1 cellular context compared by ENCODE assay signal in genomic region chr12:30696103-30696408, GRCh38.
A peak's percentile ranks its signal among the peaks of the same experiment; 100 is the strongest.
TF ChIP-seq lines count a peak whose summit lies in the region.

No MANE protein-coding gene starts in this region.

TF ChIP-seq in HepG2, 621 proteins besides CTCF, POLR2A, EP300 and RAD21 (continued from another document and continues in another):
- TF ChIP-seq, protein P1, sequence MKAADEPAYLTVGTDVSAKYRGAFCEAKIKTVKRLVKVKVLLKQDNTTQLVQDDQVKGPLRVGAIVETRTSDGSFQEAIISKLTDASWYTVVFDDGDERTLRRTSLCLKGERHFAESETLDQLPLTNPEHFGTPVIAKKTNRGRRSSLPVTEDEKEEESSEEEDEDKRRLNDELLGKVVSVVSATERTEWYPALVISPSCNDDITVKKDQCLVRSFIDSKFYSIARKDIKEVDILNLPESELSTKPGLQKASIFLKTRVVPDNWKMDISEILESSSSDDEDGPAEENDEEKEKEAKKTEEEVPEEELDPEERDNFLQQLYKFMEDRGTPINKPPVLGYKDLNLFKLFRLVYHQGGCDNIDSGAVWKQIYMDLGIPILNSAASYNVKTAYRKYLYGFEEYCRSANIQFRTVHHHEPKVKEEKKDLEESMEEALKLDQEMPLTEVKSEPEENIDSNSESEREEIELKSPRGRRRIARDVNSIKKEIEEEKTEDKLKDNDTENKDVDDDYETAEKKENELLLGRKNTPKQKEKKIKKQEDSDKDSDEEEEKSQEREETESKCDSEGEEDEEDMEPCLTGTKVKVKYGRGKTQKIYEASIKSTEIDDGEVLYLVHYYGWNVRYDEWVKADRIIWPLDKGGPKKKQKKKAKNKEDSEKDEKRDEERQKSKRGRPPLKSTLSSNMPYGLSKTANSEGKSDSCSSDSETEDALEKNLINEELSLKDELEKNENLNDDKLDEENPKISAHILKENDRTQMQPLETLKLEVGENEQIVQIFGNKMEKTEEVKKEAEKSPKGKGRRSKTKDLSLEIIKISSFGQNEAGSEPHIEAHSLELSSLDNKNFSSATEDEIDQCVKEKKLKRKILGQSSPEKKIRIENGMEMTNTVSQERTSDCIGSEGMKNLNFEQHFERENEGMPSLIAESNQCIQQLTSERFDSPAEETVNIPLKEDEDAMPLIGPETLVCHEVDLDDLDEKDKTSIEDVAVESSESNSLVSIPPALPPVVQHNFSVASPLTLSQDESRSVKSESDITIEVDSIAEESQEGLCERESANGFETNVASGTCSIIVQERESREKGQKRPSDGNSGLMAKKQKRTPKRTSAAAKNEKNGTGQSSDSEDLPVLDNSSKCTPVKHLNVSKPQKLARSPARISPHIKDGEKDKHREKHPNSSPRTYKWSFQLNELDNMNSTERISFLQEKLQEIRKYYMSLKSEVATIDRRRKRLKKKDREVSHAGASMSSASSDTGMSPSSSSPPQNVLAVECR (CRISPR knock-in tag; IDR thresholded peaks at IDR 0.05; ENCODE audit: borderline replicate concordance): no peak
- no peak for TF ChIP-seq MXD4 (CRISPR knock-in tag; IDR thresholded peaks at IDR 0.05)
- TF ChIP-seq ZNF335 (CRISPR knock-in tag; IDR thresholded peaks at IDR 0.05): no peak
- no peak for TF ChIP-seq TBX2 (CRISPR knock-in tag; IDR thresholded peaks at IDR 0.05; ENCODE audit: borderline replicate concordance)
- TF ChIP-seq RCOR2 (CRISPR knock-in tag; IDR thresholded peaks at IDR 0.05): no peak
- TF ChIP-seq ARNT (IDR thresholded peaks at IDR 0.05): no peak
- no peak for TF ChIP-seq HHEX (CRISPR knock-in tag; IDR thresholded peaks at IDR 0.05)
- TF ChIP-seq GFI1 (CRISPR knock-in tag; IDR thresholded peaks at IDR 0.05; ENCODE audit: borderline replicate concordance): 0 out of 2 replicates have a peak, but pooled peaks have one; percentile 7
- no peak for TF ChIP-seq ZSCAN22 (CRISPR knock-in tag; IDR thresholded peaks at IDR 0.05)
- TF ChIP-seq ZNF17 (CRISPR knock-in tag; IDR thresholded peaks at IDR 0.05): no peak
- no peak for TF ChIP-seq SMAD9 (CRISPR knock-in tag; IDR thresholded peaks at IDR 0.05)
- TF ChIP-seq RORA (CRISPR knock-in tag; IDR thresholded peaks at IDR 0.05): no peak
- TF ChIP-seq ZNF747 (CRISPR knock-in tag; IDR thresholded peaks at IDR 0.05; ENCODE audit: borderline replicate concordance): no peak
- TF ChIP-seq ZNF766 (CRISPR knock-in tag; IDR thresholded peaks at IDR 0.05; ENCODE audit: borderline replicate concordance): no peak
- peak; percentile 8; the same call in 1 of the 2 replicates for TF ChIP-seq GLI4 (CRISPR knock-in tag; IDR thresholded peaks at IDR 0.05; ENCODE audit: borderline replicate concordance)
- no peak for TF ChIP-seq RBAK (CRISPR knock-in tag; IDR thresholded peaks at IDR 0.05)
- TF ChIP-seq, protein P2, sequence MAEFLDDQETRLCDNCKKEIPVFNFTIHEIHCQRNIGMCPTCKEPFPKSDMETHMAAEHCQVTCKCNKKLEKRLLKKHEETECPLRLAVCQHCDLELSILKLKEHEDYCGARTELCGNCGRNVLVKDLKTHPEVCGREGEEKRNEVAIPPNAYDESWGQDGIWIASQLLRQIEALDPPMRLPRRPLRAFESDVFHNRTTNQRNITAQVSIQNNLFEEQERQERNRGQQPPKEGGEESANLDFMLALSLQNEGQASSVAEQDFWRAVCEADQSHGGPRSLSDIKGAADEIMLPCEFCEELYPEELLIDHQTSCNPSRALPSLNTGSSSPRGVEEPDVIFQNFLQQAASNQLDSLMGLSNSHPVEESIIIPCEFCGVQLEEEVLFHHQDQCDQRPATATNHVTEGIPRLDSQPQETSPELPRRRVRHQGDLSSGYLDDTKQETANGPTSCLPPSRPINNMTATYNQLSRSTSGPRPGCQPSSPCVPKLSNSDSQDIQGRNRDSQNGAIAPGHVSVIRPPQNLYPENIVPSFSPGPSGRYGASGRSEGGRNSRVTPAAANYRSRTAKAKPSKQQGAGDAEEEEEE (CRISPR knock-in tag; IDR thresholded peaks at IDR 0.05; ENCODE audit: borderline replicate concordance): no peak
- no peak for TF ChIP-seq NKX3-1 (CRISPR knock-in tag; IDR thresholded peaks at IDR 0.05)
- no peak for TF ChIP-seq NRL (CRISPR knock-in tag; IDR thresholded peaks at IDR 0.05; ENCODE audit: borderline replicate concordance)
- no peak for TF ChIP-seq HDAC2 (CRISPR knock-in tag; IDR thresholded peaks at IDR 0.05)
- TF ChIP-seq PAWR (CRISPR knock-in tag; IDR thresholded peaks at IDR 0.05; ENCODE audit: borderline replicate concordance): no peak
- TF ChIP-seq ZNF777 (CRISPR knock-in tag; IDR thresholded peaks at IDR 0.05): no peak
- no peak for TF ChIP-seq ZBTB21 (CRISPR knock-in tag; IDR thresholded peaks at IDR 0.05)
- no peak for TF ChIP-seq ZMYM3 (CRISPR knock-in tag; IDR thresholded peaks at IDR 0.05)
- TF ChIP-seq ZBTB2 (CRISPR knock-in tag; IDR thresholded peaks at IDR 0.05; ENCODE audit: low read depth): no peak
- no peak for TF ChIP-seq SNRNP70 (IDR thresholded peaks at IDR 0.05; ENCODE audit: low read depth, low read length)
- TF ChIP-seq CENPBD1 (CRISPR knock-in tag; IDR thresholded peaks at IDR 0.05; ENCODE audit: borderline replicate concordance, low read depth): no peak
- no peak for TF ChIP-seq NFATC3 (CRISPR knock-in tag; IDR thresholded peaks at IDR 0.05)
- TF ChIP-seq RNF2 (conservative IDR thresholded peaks at IDR 0.05; ENCODE audit: low read depth): no peak
- no peak for TF ChIP-seq MYNN (CRISPR knock-in tag; IDR thresholded peaks at IDR 0.05; ENCODE audit: low read depth)
- TF ChIP-seq TFE3 (CRISPR knock-in tag; IDR thresholded peaks at IDR 0.05): no peak
- no peak for TF ChIP-seq ZNF674 (CRISPR knock-in tag; IDR thresholded peaks at IDR 0.05; ENCODE audit: low read depth)
- TF ChIP-seq ZNF143 (CRISPR knock-in tag; IDR thresholded peaks at IDR 0.05): no peak
- TF ChIP-seq, protein P3, sequence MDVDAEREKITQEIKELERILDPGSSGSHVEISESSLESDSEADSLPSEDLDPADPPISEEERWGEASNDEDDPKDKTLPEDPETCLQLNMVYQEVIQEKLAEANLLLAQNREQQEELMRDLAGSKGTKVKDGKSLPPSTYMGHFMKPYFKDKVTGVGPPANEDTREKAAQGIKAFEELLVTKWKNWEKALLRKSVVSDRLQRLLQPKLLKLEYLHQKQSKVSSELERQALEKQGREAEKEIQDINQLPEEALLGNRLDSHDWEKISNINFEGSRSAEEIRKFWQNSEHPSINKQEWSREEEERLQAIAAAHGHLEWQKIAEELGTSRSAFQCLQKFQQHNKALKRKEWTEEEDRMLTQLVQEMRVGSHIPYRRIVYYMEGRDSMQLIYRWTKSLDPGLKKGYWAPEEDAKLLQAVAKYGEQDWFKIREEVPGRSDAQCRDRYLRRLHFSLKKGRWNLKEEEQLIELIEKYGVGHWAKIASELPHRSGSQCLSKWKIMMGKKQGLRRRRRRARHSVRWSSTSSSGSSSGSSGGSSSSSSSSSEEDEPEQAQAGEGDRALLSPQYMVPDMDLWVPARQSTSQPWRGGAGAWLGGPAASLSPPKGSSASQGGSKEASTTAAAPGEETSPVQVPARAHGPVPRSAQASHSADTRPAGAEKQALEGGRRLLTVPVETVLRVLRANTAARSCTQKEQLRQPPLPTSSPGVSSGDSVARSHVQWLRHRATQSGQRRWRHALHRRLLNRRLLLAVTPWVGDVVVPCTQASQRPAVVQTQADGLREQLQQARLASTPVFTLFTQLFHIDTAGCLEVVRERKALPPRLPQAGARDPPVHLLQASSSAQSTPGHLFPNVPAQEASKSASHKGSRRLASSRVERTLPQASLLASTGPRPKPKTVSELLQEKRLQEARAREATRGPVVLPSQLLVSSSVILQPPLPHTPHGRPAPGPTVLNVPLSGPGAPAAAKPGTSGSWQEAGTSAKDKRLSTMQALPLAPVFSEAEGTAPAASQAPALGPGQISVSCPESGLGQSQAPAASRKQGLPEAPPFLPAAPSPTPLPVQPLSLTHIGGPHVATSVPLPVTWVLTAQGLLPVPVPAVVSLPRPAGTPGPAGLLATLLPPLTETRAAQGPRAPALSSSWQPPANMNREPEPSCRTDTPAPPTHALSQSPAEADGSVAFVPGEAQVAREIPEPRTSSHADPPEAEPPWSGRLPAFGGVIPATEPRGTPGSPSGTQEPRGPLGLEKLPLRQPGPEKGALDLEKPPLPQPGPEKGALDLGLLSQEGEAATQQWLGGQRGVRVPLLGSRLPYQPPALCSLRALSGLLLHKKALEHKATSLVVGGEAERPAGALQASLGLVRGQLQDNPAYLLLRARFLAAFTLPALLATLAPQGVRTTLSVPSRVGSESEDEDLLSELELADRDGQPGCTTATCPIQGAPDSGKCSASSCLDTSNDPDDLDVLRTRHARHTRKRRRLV (CRISPR knock-in tag; IDR thresholded peaks at IDR 0.05): no peak
- TF ChIP-seq PRPF4 (IDR thresholded peaks at IDR 0.05; ENCODE audit: low read depth, low read length, poor library complexity, severe bottlenecking): no peak
- no peak for TF ChIP-seq ZNF572 (CRISPR knock-in tag; IDR thresholded peaks at IDR 0.05)
- TF ChIP-seq BHLHE40 (IDR thresholded peaks at IDR 0.05; ENCODE audit: low read length): no peak
- TF ChIP-seq ZNF83 (CRISPR knock-in tag; IDR thresholded peaks at IDR 0.05; ENCODE audit: borderline replicate concordance): no peak
- no peak for TF ChIP-seq ZNF432 (CRISPR knock-in tag; IDR thresholded peaks at IDR 0.05; ENCODE audit: borderline replicate concordance)
- TF ChIP-seq, protein P4, sequence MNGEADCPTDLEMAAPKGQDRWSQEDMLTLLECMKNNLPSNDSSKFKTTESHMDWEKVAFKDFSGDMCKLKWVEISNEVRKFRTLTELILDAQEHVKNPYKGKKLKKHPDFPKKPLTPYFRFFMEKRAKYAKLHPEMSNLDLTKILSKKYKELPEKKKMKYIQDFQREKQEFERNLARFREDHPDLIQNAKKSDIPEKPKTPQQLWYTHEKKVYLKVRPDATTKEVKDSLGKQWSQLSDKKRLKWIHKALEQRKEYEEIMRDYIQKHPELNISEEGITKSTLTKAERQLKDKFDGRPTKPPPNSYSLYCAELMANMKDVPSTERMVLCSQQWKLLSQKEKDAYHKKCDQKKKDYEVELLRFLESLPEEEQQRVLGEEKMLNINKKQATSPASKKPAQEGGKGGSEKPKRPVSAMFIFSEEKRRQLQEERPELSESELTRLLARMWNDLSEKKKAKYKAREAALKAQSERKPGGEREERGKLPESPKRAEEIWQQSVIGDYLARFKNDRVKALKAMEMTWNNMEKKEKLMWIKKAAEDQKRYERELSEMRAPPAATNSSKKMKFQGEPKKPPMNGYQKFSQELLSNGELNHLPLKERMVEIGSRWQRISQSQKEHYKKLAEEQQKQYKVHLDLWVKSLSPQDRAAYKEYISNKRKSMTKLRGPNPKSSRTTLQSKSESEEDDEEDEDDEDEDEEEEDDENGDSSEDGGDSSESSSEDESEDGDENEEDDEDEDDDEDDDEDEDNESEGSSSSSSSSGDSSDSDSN (CRISPR knock-in tag; IDR thresholded peaks at IDR 0.05): 0 out of 2 replicates have a peak, but pooled peaks have one; percentile 1
- TF ChIP-seq ZFYVE20 (CRISPR knock-in tag; IDR thresholded peaks at IDR 0.05; ENCODE audit: borderline replicate concordance, low read depth): no peak
- TF ChIP-seq ERF (CRISPR knock-in tag; IDR thresholded peaks at IDR 0.05): no peak
- 0 out of 2 replicates have a peak, but pooled peaks have one; percentile 70 for TF ChIP-seq CREB3 (CRISPR knock-in tag; IDR thresholded peaks at IDR 0.05)
- TF ChIP-seq, protein P5, sequence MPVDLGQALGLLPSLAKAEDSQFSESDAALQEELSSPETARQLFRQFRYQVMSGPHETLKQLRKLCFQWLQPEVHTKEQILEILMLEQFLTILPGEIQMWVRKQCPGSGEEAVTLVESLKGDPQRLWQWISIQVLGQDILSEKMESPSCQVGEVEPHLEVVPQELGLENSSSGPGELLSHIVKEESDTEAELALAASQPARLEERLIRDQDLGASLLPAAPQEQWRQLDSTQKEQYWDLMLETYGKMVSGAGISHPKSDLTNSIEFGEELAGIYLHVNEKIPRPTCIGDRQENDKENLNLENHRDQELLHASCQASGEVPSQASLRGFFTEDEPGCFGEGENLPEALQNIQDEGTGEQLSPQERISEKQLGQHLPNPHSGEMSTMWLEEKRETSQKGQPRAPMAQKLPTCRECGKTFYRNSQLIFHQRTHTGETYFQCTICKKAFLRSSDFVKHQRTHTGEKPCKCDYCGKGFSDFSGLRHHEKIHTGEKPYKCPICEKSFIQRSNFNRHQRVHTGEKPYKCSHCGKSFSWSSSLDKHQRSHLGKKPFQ (CRISPR knock-in tag; IDR thresholded peaks at IDR 0.05; ENCODE audit: insufficient replicate concordance): no peak
- no peak for TF ChIP-seq ZNF839 (CRISPR knock-in tag; IDR thresholded peaks at IDR 0.05; ENCODE audit: borderline replicate concordance)
- no peak for TF ChIP-seq THYN1 (CRISPR knock-in tag; IDR thresholded peaks at IDR 0.05; ENCODE audit: borderline replicate concordance, low read depth)
- 0 out of 2 replicates have a peak, but pooled peaks have one; percentile 4 for TF ChIP-seq ZNF614 (CRISPR knock-in tag; IDR thresholded peaks at IDR 0.05; ENCODE audit: borderline replicate concordance)
- TF ChIP-seq BRD4 (CRISPR knock-in tag; IDR thresholded peaks at IDR 0.05): no peak
- no peak for TF ChIP-seq TCF7 (IDR thresholded peaks at IDR 0.05; ENCODE audit: low read depth)
